8 cellular contexts compared by ENCODE assay signal in the genomic region with DNA sequence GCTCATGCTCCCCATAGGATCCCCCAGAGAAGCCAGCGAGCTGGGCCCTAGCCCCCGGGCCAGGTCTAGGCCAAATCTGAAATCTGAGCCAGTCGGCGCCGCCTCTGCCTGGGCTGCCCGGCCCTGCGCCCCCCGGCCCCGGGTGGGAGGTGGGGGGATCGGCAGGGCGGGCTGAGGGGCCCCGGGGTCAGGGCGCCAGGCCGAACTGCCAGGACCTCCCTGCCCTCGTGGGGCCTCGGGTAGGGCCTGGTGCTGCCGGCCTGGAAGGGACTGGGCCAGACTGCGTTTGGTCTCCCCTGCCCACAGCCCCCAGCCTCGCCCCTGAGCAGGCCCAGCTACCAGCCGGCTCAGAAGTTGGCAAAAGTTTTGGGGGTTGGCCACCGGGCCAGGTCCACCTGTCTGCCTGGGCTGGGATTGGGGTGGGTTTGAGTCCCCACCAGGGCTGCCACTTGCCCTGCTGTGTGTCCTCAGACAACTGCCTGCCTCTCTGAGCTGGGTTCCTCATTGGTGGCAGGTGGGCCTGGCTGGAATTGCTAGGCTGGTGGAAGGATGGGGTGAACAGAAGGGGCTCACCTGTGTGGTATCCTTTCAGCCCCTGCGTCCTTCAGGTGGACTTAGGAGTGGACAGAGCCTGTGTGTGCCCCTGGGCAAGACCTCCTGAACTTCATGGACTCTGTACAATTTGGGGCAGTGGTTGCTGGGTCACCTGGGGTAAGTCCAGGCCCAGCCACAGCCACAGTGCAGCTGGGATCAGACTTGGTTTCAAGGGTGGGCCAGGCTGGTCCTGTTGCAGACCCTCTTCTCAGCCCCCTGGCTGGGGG. TPM values are rescaled to one million over a fixed set of nuclear protein-coding genes. Genes with fewer than 3 reads are reported as not detected.
DNase-seq lines count a peak whose midpoint lies in the region; ATAC-seq and TF ChIP-seq lines count a peak whose summit lies in the region.

No MANE protein-coding gene starts in this region.

- TF ChIP-seq CTCF in GM12865 (IDR thresholded peaks at IDR 0.05; ENCODE audit: insufficient read depth, low read depth, low read length, missing control alignments) (no peak), VCaP (conservative IDR thresholded peaks at IDR 0.05) (no peak), left ventricle myocardium inferior (IDR thresholded peaks at IDR 0.05; ENCODE audit: borderline replicate concordance) (no peak), sigmoid colon (IDR thresholded peaks at IDR 0.05) (no peak)

- 17 to 32% methylated on average over 22 of the region's 22 CpGs for WGBS in sigmoid colon, 2 donors

- H3K27ac ChIP-seq in VCaP (peak overlapping the region; percentile 98), left ventricle myocardium inferior (replicated peaks) (peak overlapping the region; percentile 80), sigmoid colon (peak overlapping the region; percentile 89 to 99 (median 93))

- no peak for TF ChIP-seq POLR2A in sigmoid colon (IDR thresholded peaks at IDR 0.05)

- ATAC-seq in HG03378 (IDR thresholded peaks at IDR 0.05; ENCODE audit: unreplicated experiment) (no peak), HG03571 (IDR thresholded peaks at IDR 0.05; ENCODE audit: unreplicated experiment) (no peak)

- H3K36me3 ChIP-seq in left ventricle myocardium inferior, result no peaks in the 10 kb centered on the region
- peaks cover 0 to 8% (median 0%) of the 10 kb centered on the region in 4 donors for H3K36me3 ChIP-seq in sigmoid colon

- H3K9me3 ChIP-seq in left ventricle myocardium inferior (replicated peaks), result no peaks in the 10 kb centered on the region
- no peaks in the 10 kb centered on the region for H3K9me3 ChIP-seq in sigmoid colon

- H3K4me3 ChIP-seq in GM12865 (ENCODE audit: low read depth, low read length) (peak overlapping the region; percentile 73), left ventricle myocardium inferior (peak overlapping the region; percentile 76), sigmoid colon (peak overlapping the region; percentile 60 to 95 (median 83))

- H3K27me3 ChIP-seq in left ventricle myocardium inferior (ENCODE audit: low read depth) (peaks cover 10% of the 10 kb centered on the region), sigmoid colon (no peaks in the 10 kb centered on the region)

- H3K4me1 ChIP-seq in left ventricle myocardium inferior (peaks cover 30% of the 10 kb centered on the region), sigmoid colon (peaks cover 0 to 63% (median 48%) of the 10 kb centered on the region in 4 donors)

- no peak for TF ChIP-seq EP300 in sigmoid colon (IDR thresholded peaks at IDR 0.05)

- intact Hi-C loops in left ventricle myocardium inferior (cut with micrococcal nuclease), result no loop called here
- intact Hi-C loops in sigmoid colon (cut with DNase I), result loop anchor here (2.0 kb wide), 2 partner anchors 34 to 58 kb away; a partner anchor contains a TSS

- no peak for DNase-seq in GM12865 (ENCODE audit: low read depth)
- no peak for DNase-seq in left ventricle myocardium inferior
- peak; percentile 71 for DNase-seq in sigmoid colon
- DNase-seq in NCI-H1105 treated with DMSO at 0.1 percent for 48 hours (lab: John Stamatoyannopoulos, UW), result no peak
- no peak for DNase-seq in NOMO-1 (lab: John Stamatoyannopoulos, UW; ENCODE audit: unreplicated experiment in 2 of 2)

RNA-seq across cellular contexts. Expression of a gene that starts 0.8 kb away (rescaled TPM):
- total RNA-seq in left ventricle myocardium inferior, result 4.2 TPM
- total RNA-seq in sigmoid colon, result 10 to 100 TPM; 28.1 to 52.3 (median 40.0) TPM
- 10 to 100 TPM; 64.3 to 91.8 (median 79.1) TPM for polyA plus RNA-seq in sigmoid colon

RNA-seq across cellular contexts. Expression of a gene that starts 57.3 kb away (rescaled TPM):
- total RNA-seq in left ventricle myocardium inferior (19.2 TPM), sigmoid colon (10 to 100 TPM; 30.4 to 68.5 (median 58.2) TPM)
- polyA plus RNA-seq in sigmoid colon, result 10 to 100 TPM; 34.2 to 57.1 (median 42.0) TPM
